In genomic region chr6:27592481-27593199, GRCh38 we compare ENCODE assay signal across 1 cellular context.
TF ChIP-seq lines count a peak whose summit lies in the region.

No MANE protein-coding gene starts in this region.

TF ChIP-seq in K562, 482 proteins besides CTCF, POLR2A, EP300 and RAD21 (continued from another document and continues in another):
- TF ChIP-seq ERF (CRISPR knock-in tag; IDR thresholded peaks at IDR 0.05) (no peak; the same call in 1 of the 2 replicates), MAFF (IDR thresholded peaks at IDR 0.05; ENCODE audit: low read length) (no peak), RERE (CRISPR knock-in tag; IDR thresholded peaks at IDR 0.05; ENCODE audit: borderline replicate concordance) (no peak), ZNF707 (CRISPR knock-in tag; conservative IDR thresholded peaks at IDR 0.05) (no peak), ARID2 (IDR thresholded peaks at IDR 0.05) (0 out of 2 replicates have a peak, but pooled peaks have one; percentile 0), SP1 (CRISPR knock-in tag; IDR thresholded peaks at IDR 0.05) (peak; percentile 91), PHB (CRISPR knock-in tag; IDR thresholded peaks at IDR 0.05) (no peak), ARID4B (CRISPR knock-in tag; IDR thresholded peaks at IDR 0.05) (no peak; the same call in 1 of the 2 replicates), NCOA4 (IDR thresholded peaks at IDR 0.05; ENCODE audit: partially characterized antibody) (no peak), CBX5 (IDR thresholded peaks at IDR 0.05; ENCODE audit: borderline replicate concordance, low read depth) (0 out of 2 replicates have a peak, but pooled peaks have one; percentile 45), TCFL5 (CRISPR knock-in tag; conservative IDR thresholded peaks at IDR 0.05) (no peak), CSDE1 (IDR thresholded peaks at IDR 0.05) (peak in 1 of 2 experiments; percentile 92; a peak in 2 of 4 replicates), ZNF316 (IDR thresholded peaks at IDR 0.05) (no peak), ZNF77 (CRISPR knock-in tag; IDR thresholded peaks at IDR 0.05) (no peak), SMAD1 (IDR thresholded peaks at IDR 0.05; ENCODE audit: low read depth, low read length, partially characterized antibody) (no peak), STAT5B (CRISPR knock-in tag; IDR thresholded peaks at IDR 0.05) (no peak), KDM1A (IDR thresholded peaks at IDR 0.05) (peak; percentile 75 to 80), PTBP1 (IDR thresholded peaks at IDR 0.05; ENCODE audit: low read depth, low read length) (no peak), HMBOX1 (IDR thresholded peaks at IDR 0.05) (peak; percentile 99), TEAD1 (CRISPR knock-in tag; IDR thresholded peaks at IDR 0.05) (peak in 1 of 2 experiments; percentile 46; a peak in 1 of 4 replicates), CTBP1 (IDR thresholded peaks at IDR 0.05; ENCODE audit: borderline replicate concordance) (peak; percentile 99), POLR2AphosphoS2 (IDR thresholded peaks at IDR 0.05; ENCODE audit: low read length) (no peak), CREM (IDR thresholded peaks at IDR 0.05; ENCODE audit: low read depth) (peak; percentile 85), TBL1XR1 (IDR thresholded peaks at IDR 0.05; ENCODE audit: low read length in 2 of 2) (peak; percentile 77 to 99; a peak in 3 of 4 replicates), NKRF (IDR thresholded peaks at IDR 0.05; ENCODE audit: borderline replicate concordance) (peak; percentile 69; the same call in 1 of the 2 replicates), TAF9B (IDR thresholded peaks at IDR 0.05; ENCODE audit: partially characterized antibody) (peak; percentile 73), BRF1 (IDR thresholded peaks at IDR 0.05; ENCODE audit: borderline replicate concordance, extremely low read depth, insufficient read length) (peak; percentile 33), PTRF (tag; IDR thresholded peaks at IDR 0.05) (no peak), ZNF282 (CRISPR knock-in tag; IDR thresholded peaks at IDR 0.05) (no peak), E2F5 (CRISPR knock-in tag; IDR thresholded peaks at IDR 0.05) (peak; percentile 71), NR2C1 (IDR thresholded peaks at IDR 0.05) (peak; percentile 47; the same call in 1 of the 2 replicates), NR2C1 (tag; IDR thresholded peaks at IDR 0.05) (0 out of 2 replicates have a peak, but pooled peaks have one; percentile 33), ATF3 (IDR thresholded peaks at IDR 0.05) (no peak), ATF3 (CRISPR knock-in tag; conservative IDR thresholded peaks at IDR 0.05) (no peak), JUNB (CRISPR knock-in tag; conservative IDR thresholded peaks at IDR 0.05) (no peak), ZZZ3 (IDR thresholded peaks at IDR 0.05) (peak; percentile 40; the same call in 1 of the 2 replicates), DDX20 (tag; IDR thresholded peaks at IDR 0.05; ENCODE audit: low read depth) (no peak), IRF1 (CRISPR knock-in tag; IDR thresholded peaks at IDR 0.05; ENCODE audit: borderline replicate concordance) (no peak)
- TF ChIP-seq, protein P1, sequence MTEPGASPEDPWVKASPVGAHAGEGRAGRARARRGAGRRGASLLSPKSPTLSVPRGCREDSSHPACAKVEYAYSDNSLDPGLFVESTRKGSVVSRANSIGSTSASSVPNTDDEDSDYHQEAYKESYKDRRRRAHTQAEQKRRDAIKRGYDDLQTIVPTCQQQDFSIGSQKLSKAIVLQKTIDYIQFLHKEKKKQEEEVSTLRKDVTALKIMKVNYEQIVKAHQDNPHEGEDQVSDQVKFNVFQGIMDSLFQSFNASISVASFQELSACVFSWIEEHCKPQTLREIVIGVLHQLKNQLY (CRISPR knock-in tag; conservative IDR thresholded peaks at IDR 0.05) = no peak
- TF ChIP-seq, protein P2, sequence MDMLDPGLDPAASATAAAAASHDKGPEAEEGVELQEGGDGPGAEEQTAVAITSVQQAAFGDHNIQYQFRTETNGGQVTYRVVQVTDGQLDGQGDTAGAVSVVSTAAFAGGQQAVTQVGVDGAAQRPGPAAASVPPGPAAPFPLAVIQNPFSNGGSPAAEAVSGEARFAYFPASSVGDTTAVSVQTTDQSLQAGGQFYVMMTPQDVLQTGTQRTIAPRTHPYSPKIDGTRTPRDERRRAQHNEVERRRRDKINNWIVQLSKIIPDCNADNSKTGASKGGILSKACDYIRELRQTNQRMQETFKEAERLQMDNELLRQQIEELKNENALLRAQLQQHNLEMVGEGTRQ (CRISPR knock-in tag; IDR thresholded peaks at IDR 0.05) = no peak
- TF ChIP-seq, protein P3, sequence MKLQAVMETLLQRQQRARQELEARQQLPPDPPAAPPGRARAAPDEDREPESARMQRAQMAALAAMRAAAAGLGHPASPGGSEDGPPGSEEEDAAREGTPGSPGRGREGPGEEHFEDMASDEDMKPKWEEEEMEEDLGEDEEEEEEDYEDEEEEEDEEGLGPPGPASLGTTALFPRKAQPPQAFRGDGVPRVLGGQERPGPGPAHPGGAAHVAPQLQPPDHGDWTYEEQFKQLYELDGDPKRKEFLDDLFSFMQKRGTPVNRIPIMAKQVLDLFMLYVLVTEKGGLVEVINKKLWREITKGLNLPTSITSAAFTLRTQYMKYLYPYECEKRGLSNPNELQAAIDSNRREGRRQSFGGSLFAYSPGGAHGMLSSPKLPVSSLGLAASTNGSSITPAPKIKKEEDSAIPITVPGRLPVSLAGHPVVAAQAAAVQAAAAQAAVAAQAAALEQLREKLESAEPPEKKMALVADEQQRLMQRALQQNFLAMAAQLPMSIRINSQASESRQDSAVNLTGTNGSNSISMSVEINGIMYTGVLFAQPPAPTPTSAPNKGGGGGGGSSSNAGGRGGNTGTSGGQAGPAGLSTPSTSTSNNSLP (IDR thresholded peaks at IDR 0.05; ENCODE audit: borderline replicate concordance, low read depth, low read length) = peak; percentile 75
- TF ChIP-seq, protein P4, sequence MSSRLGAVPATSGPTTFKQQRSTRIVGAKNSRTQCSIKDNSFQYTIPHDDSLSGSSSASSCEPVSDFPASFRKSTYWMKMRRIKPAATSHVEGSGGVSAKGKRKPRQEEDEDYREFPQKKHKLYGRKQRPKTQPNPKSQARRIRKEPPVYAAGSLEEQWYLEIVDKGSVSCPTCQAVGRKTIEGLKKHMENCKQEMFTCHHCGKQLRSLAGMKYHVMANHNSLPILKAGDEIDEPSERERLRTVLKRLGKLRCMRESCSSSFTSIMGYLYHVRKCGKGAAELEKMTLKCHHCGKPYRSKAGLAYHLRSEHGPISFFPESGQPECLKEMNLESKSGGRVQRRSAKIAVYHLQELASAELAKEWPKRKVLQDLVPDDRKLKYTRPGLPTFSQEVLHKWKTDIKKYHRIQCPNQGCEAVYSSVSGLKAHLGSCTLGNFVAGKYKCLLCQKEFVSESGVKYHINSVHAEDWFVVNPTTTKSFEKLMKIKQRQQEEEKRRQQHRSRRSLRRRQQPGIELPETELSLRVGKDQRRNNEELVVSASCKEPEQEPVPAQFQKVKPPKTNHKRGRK (tag; IDR thresholded peaks at IDR 0.05) = peak; percentile 86
